In the genomic region with DNA sequence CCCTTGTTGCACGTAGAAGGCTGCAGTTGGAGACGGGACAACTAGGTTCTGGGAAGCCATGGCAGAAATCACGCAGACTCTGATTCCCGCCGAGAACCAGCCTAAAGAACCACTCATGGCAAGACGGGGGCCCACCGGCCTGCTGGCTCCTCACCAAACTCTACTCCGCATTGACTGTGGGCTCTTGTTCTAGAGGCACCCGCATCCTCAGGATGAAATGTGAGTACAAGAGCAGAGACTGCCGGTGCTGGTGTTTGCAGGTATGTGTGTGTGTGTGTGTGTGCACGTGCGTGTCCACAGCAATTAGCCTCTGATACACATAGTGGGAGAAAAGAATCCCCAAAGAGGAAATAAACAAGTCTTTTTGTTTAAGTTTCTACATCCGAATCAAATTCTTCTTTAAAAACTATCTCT, we compare ENCODE assay signal across 2 cellular contexts.
A peak's percentile ranks its signal among the peaks of the same experiment; 100 is the strongest.
TF ChIP-seq lines count a peak whose summit lies in the region.

No MANE protein-coding gene starts in this region.

TF ChIP-seq in Ishikawa, 13 proteins besides CTCF, POLR2A, EP300 and RAD21:
- TF ChIP-seq MAX (IDR thresholded peaks at IDR 0.05): 0 out of 2 replicates have a peak, but pooled peaks have one; percentile 43
- TF ChIP-seq EGR1 (IDR thresholded peaks at IDR 0.05): no peak

TF ChIP-seq in endothelial cell of umbilical vein, 7 proteins besides CTCF, POLR2A, EP300 and RAD21:
- TF ChIP-seq MAX (IDR thresholded peaks at IDR 0.05; ENCODE audit: insufficient read depth, insufficient read length): no peak
- no peak for TF ChIP-seq POLR2AphosphoS5 (IDR thresholded peaks at IDR 0.05; ENCODE audit: insufficient read depth, low read depth, low read length)
- peak; percentile 3 for TF ChIP-seq EZH2 (IDR thresholded peaks at IDR 0.05; ENCODE audit: borderline replicate concordance, low read depth, low read length, severe bottlenecking)
- no peak for TF ChIP-seq GATA2 (IDR thresholded peaks at IDR 0.05; ENCODE audit: insufficient read depth, insufficient read length, low read depth, low read length)
- no peak for TF ChIP-seq FOS (IDR thresholded peaks at IDR 0.05; ENCODE audit: borderline replicate concordance, insufficient read depth, low read length)
- no peak for TF ChIP-seq JUN (IDR thresholded peaks at IDR 0.05; ENCODE audit: borderline replicate concordance, insufficient read depth, insufficient read length, low read depth)
- no peak for TF ChIP-seq MYC (IDR thresholded peaks at IDR 0.05; ENCODE audit: low read depth, low read length)
